ENCODE assay signal across 23 cellular contexts in genomic region chr20:40807094-40807623, GRCh38.
A peak's percentile ranks its signal among the peaks of the same experiment; 100 is the strongest.
DNase-seq lines count a peak whose midpoint lies in the region; ATAC-seq and TF ChIP-seq lines count a peak whose summit lies in the region.
"Had no signal": no experiment of that assay in that cellular context is flagged by ENCODE, and none has a peak within 500 bp of the region (broad histone marks: within the 10 kb centered on the region; RNA-seq: fewer than 3 reads in every experiment).

No MANE protein-coding gene starts in this region.

- H3K27ac Mint-ChIP-seq in activated CD8-positive, alpha-beta memory T cell treated with anti-CD3 and anti-CD28 coated beads, Interleukin-2, amount 10 ng/mL, durations not matched to agents 7 days and 5 days = no peak overlapping the region
- H3K27ac Mint-ChIP-seq in endodermal cell (no peak overlapping the region), CD14-positive monocyte (no peak overlapping the region)
- H3K27ac Mint-ChIP-seq: B cell, HFFc6 had no signal

- no peak for ATAC-seq in activated CD8-positive, alpha-beta memory T cell treated with anti-CD3 and anti-CD28 coated beads, Interleukin-2, amount 10 ng/mL, durations not matched to agents 7 days and 5 days
- ATAC-seq in GM18868 (IDR thresholded peaks at IDR 0.05; ENCODE audit: unreplicated experiment) = no peak
- ATAC-seq in HG02840 (IDR thresholded peaks at IDR 0.05; ENCODE audit: low FRiP score, unreplicated experiment) = no peak
- ATAC-seq: A549 had no signal

- no peaks in the 10 kb centered on the region for H4K20me1 ChIP-seq in neural cell (ENCODE audit: insufficient read depth)

- no peaks in the 10 kb centered on the region for H3K36me3 Mint-ChIP-seq in activated CD8-positive, alpha-beta memory T cell treated with anti-CD3 and anti-CD28 coated beads, Interleukin-2, amount 10 ng/mL, durations not matched to agents 7 days and 5 days
- H3K36me3 Mint-ChIP-seq in endodermal cell (ENCODE audit: low read depth) (no peaks in the 10 kb centered on the region), CD14-positive monocyte (no peaks in the 10 kb centered on the region)

- no peak overlapping the region for H2AFZ ChIP-seq in neural cell (ENCODE audit: low read depth, low read length)
- H2AFZ ChIP-seq: PC-9 had no signal

- H3K27ac ChIP-seq in endodermal cell (ENCODE audit: low read depth, low read length) (no peak overlapping the region), neural cell (ENCODE audit: low read length) (peak overlapping the region; percentile 50)
- H3K27ac ChIP-seq: A549, KMS-11, PC-9, SK-N-MC had no signal

- H3K4me2 ChIP-seq in neural cell (ENCODE audit: low read length) = no peak overlapping the region
- H3K4me2 ChIP-seq: A549, KMS-11, PC-9 had no signal

- H3K27me3 ChIP-seq in endodermal cell (ENCODE audit: control insufficient read depth, insufficient read depth, low read length, poor library complexity, severe bottlenecking) = peaks cover 34% of the 10 kb centered on the region
- H3K27me3 ChIP-seq in neural cell (ENCODE audit: insufficient read depth, low read depth, low read length) = no peaks in the 10 kb centered on the region

- H3K4me3 ChIP-seq in endodermal cell (ENCODE audit: low read length) (no peak overlapping the region), neural cell (ENCODE audit: low read length) (peak overlapping the region; percentile 36)
- H3K4me3 ChIP-seq: A549, PC-9, SK-N-MC had no signal

- intact Hi-C loops in CD14-positive monocyte (cut with micrococcal nuclease) = no loop called here

- H3K9ac ChIP-seq in endodermal cell (ENCODE audit: extremely low read depth, low read length, poor library complexity, severe bottlenecking) (no peak overlapping the region), neural cell (ENCODE audit: low read length) (no peak overlapping the region)
- H3K9ac ChIP-seq: KMS-11 had no signal

- no peaks in the 10 kb centered on the region for H3K36me3 ChIP-seq in endodermal cell (ENCODE audit: control insufficient read depth, insufficient read depth, low read length)
- no peaks in the 10 kb centered on the region for H3K36me3 ChIP-seq in neural cell (ENCODE audit: insufficient read depth, low read length)

- H3F3A ChIP-seq in neural cell (ENCODE audit: insufficient read depth, low read length, poor library complexity, severe bottlenecking) = no peaks in the 10 kb centered on the region

- no peaks in the 10 kb centered on the region for H3K9me3 Mint-ChIP-seq in activated CD8-positive, alpha-beta memory T cell treated with anti-CD3 and anti-CD28 coated beads, Interleukin-2, amount 10 ng/mL, durations not matched to agents 7 days and 5 days (ENCODE audit: low read depth)
- H3K9me3 Mint-ChIP-seq in endodermal cell (no peaks in the 10 kb centered on the region), CD14-positive monocyte (no peaks in the 10 kb centered on the region)
- H3K9me3 Mint-ChIP-seq: HFFc6 had no signal

- H3K9me3 ChIP-seq in endodermal cell (ENCODE audit: control insufficient read depth, low read length) (no peaks in the 10 kb centered on the region), neural cell (ENCODE audit: low read length) (no peaks in the 10 kb centered on the region)
- H3K9me3 ChIP-seq: A549 had no signal

- H3K4me1 ChIP-seq in endodermal cell (ENCODE audit: control insufficient read depth, insufficient read depth, low read length) = peaks cover 13% of the 10 kb centered on the region
- H3K4me1 ChIP-seq: A549 had no signal

- H3K9me2 ChIP-seq in neural cell (ENCODE audit: insufficient read depth, low read length) = no peaks in the 10 kb centered on the region

- TF ChIP-seq CTCF in endodermal cell (conservative IDR thresholded peaks at IDR 0.05) (no peak), neural cell (IDR thresholded peaks at IDR 0.05; ENCODE audit: poor library complexity, severe bottlenecking) (no peak), CD14-positive monocyte (IDR thresholded peaks at IDR 0.05) (no peak)

- TF ChIP-seq EP300 in neural cell (conservative IDR thresholded peaks at IDR 0.05; ENCODE audit: poor library complexity, severe bottlenecking) = peak; percentile 73

- H3K4me1 Mint-ChIP-seq in activated CD8-positive, alpha-beta memory T cell treated with anti-CD3 and anti-CD28 coated beads, Interleukin-2, amount 10 ng/mL, durations not matched to agents 7 days and 5 days = no peaks in the 10 kb centered on the region
- peaks cover 14% of the 10 kb centered on the region for H3K4me1 Mint-ChIP-seq in endodermal cell
- H3K4me1 Mint-ChIP-seq in CD14-positive monocyte = peaks cover 18% of the 10 kb centered on the region
- H3K4me1 Mint-ChIP-seq: B cell had no signal

- H3K4me3 Mint-ChIP-seq in activated CD8-positive, alpha-beta memory T cell treated with anti-CD3 and anti-CD28 coated beads, Interleukin-2, amount 10 ng/mL, durations not matched to agents 7 days and 5 days = no peak overlapping the region
- H3K4me3 Mint-ChIP-seq in endodermal cell (no peak overlapping the region), CD14-positive monocyte (no peak overlapping the region)
- H3K4me3 Mint-ChIP-seq: B cell, HFFc6 had no signal

- DNase-seq in activated CD8-positive, alpha-beta memory T cell treated with anti-CD3 and anti-CD28 coated beads, Interleukin-2, amount 10 ng/mL, durations not matched to agents 7 days and 5 days = peak; percentile 19
- DNase-seq in activated CD8-positive, alpha-beta memory T cell treated with anti-CD3 and anti-CD28 coated beads, Interleukin-2, amount 50 U/mL, for 48 hours = no peak
- DNase-seq in endodermal cell = peak; percentile 38
- no peak for DNase-seq in CD14-positive monocyte (ENCODE audit: low spot score)
- DNase-seq: EL, H7, HFFc6, IMR-90, NCI-H1092 treated with DMSO at 0.1 percent for 48 hours, NCI-H1694, NCI-H2081, NCI-H2171, NCI-H69, PC-9, RPMI8226, SHP77 had no signal

- no peaks in the 10 kb centered on the region for H3K79me2 ChIP-seq in neural cell (replicated peaks; ENCODE audit: insufficient read depth, low read length)

- CTCF ChIA-PET in activated CD8-positive, alpha-beta memory T cell treated with anti-CD3 and anti-CD28 coated beads, Interleukin-2, amount 10 ng/mL, durations not matched to agents 7 days and 5 days (lab: Charles Lee) = no interaction called here

- TF ChIP-seq RAD21 in neural cell (conservative IDR thresholded peaks at IDR 0.05) = no peak

- 90 to 96% methylated on average over 9 to 14 of the region's 14 CpGs for WGBS in endodermal cell (ENCODE audit: insufficient coverage in 1 of 2, insufficient read length in 1 of 2), 2 experiments

- peaks cover 22% of the 10 kb centered on the region for H3K27me3 Mint-ChIP-seq in activated CD8-positive, alpha-beta memory T cell treated with anti-CD3 and anti-CD28 coated beads, Interleukin-2, amount 10 ng/mL, durations not matched to agents 7 days and 5 days
- peaks cover 30% of the 10 kb centered on the region for H3K27me3 Mint-ChIP-seq in endodermal cell (ENCODE audit: insufficient read depth)
- H3K27me3 Mint-ChIP-seq in CD14-positive monocyte (ENCODE audit: low read depth in 3 of 3) = peaks cover 0 to 5% (median 0%) of the 10 kb centered on the region in 3 donors

TF ChIP-seq in neural cell, 6 proteins besides CTCF, POLR2A, EP300 and RAD21:
- TF ChIP-seq TAF1 (IDR thresholded peaks at IDR 0.05; ENCODE audit: low read depth) = no peak
- peak; percentile 44 for TF ChIP-seq POLR2AphosphoS5 (IDR thresholded peaks at IDR 0.05)
- peak; percentile 84 for TF ChIP-seq REST (IDR thresholded peaks at IDR 0.05; ENCODE audit: borderline replicate concordance)

Comparison
In these comparisons a context has a peak if more than half of its experiments do, and no peak if none do; other contexts are left out.
1. DNase-seq: peak in activated CD8-positive, alpha-beta memory T cell treated with anti-CD3 and anti-CD28 coated beads, Interleukin-2, amount 10 ng/mL, durations not matched to agents 7 days and 5 days (single experiment) and endodermal cell (single experiment); none in activated CD8-positive, alpha-beta memory T cell treated with anti-CD3 and anti-CD28 coated beads, Interleukin-2, amount 50 U/mL, for 48 hours (single experiment) and CD14-positive monocyte (single experiment).